In genomic region chr17:41919165-41919817, GRCh38 we compare ENCODE assay signal across 1 cellular context.
TF ChIP-seq lines count a peak whose summit lies in the region.

No MANE protein-coding gene starts in this region.

TF ChIP-seq in IMR-90, 13 proteins besides CTCF, POLR2A, EP300 and RAD21:
- TF ChIP-seq RCOR1 (IDR thresholded peaks at IDR 0.05; ENCODE audit: insufficient replicate concordance, low read length) (no peak), BHLHE40 (IDR thresholded peaks at IDR 0.05; ENCODE audit: low read depth, low read length) (no peak), RFX5 (IDR thresholded peaks at IDR 0.05; ENCODE audit: low read depth, low read length) (no peak), MXI1 (IDR thresholded peaks at IDR 0.05; ENCODE audit: borderline replicate concordance, low read depth, low read length) (peak; percentile 62; the same call in 1 of the 2 replicates), USF2 (IDR thresholded peaks at IDR 0.05; ENCODE audit: low read depth, low read length) (no peak), CEBPB (IDR thresholded peaks at IDR 0.05; ENCODE audit: low read depth, low read length) (no peak), SMC3 (IDR thresholded peaks at IDR 0.05; ENCODE audit: low read depth, low read length) (no peak), MAZ (IDR thresholded peaks at IDR 0.05; ENCODE audit: borderline replicate concordance, low read depth, low read length) (0 out of 2 replicates have a peak, but pooled peaks have one; percentile 74), FOS (IDR thresholded peaks at IDR 0.05; ENCODE audit: low read depth, low read length) (no peak), CHD1 (IDR thresholded peaks at IDR 0.05; ENCODE audit: low read depth, low read length) (no peak), MAFK (IDR thresholded peaks at IDR 0.05; ENCODE audit: low read depth, low read length) (no peak)
